Comparison of ENCODE assay signal across 21 cellular contexts in genomic region chr10:73584737-73585136, GRCh38. TPM values are rescaled to one million over a fixed set of nuclear protein-coding genes. Genes with fewer than 3 reads are reported as not detected.
DNase-seq lines count a peak whose midpoint lies in the region; ATAC-seq and TF ChIP-seq lines count a peak whose summit lies in the region.
"Had no signal": no experiment of that assay in that cellular context is flagged by ENCODE, and none has a peak within 500 bp of the region (broad histone marks: within the 10 kb centered on the region; RNA-seq: fewer than 3 reads in every experiment).

No MANE protein-coding gene starts in this region.

- no peaks in the 10 kb centered on the region for H3K4me1 Mint-ChIP-seq in activated CD4-positive, alpha-beta T cell treated with anti-CD3 and anti-CD28 coated beads, Interleukin-2, amount 10 ng/mL, durations not matched to agents 7 days and 5 days

- no peaks in the 10 kb centered on the region for H3K27me3 ChIP-seq in dorsolateral prefrontal cortex
- H3K27me3 ChIP-seq: vagina had no signal

- CTCF ChIA-PET in activated CD4-positive, alpha-beta T cell treated with anti-CD3 and anti-CD28 coated beads, Interleukin-2, amount 10 ng/mL, durations not matched to agents 7 days and 5 days (lab: Charles Lee): interaction anchor here (1.2 kb wide), 1 partner anchor 10 kb away, joined by 8 read pairs; no protein-coding TSS in a partner anchor

- peak; percentile 57 for DNase-seq in EL
- DNase-seq in LHCN-M2 (ENCODE audit: low read depth): peak; percentile 91
- no peak for DNase-seq in dorsolateral prefrontal cortex
- DNase-seq in renal cortical epithelial cell (ENCODE audit: low read depth): peak; percentile 67
- no peak for DNase-seq in NK-92 treated with Interleukin-12 subunit alpha and Interleukin-12 subunit beta, amount 100 ng/mL, for 24 hours (lab: John Stamatoyannopoulos, UW)
- no peak for DNase-seq in activated CD4-positive, alpha-beta T cell treated with anti-CD3 and anti-CD28 coated beads, Interleukin-2, amount 10 ng/mL, durations not matched to agents 7 days and 5 days
- no peak for DNase-seq in stimulated activated CD4-positive, alpha-beta T cell treated with anti-CD3 and anti-CD28 coated beads, Interleukin-2, amount 100 ng/mL, for 48 hours
- DNase-seq: activated CD4-positive, alpha-beta memory T cell treated with anti-CD3 and anti-CD28 coated beads for 36 hours; activated effector memory CD4-positive, alpha-beta T cell treated with Interleukin-2 at 50 U/mL for 16 hours; effector memory CD4-positive, alpha-beta T cell; GOT3; Karpas-422; kidney glomerular epithelial cell; NCI-H187 treated with DMSO at 0.1 percent for 48 hours; NCI-H82; SHP77 treated with DMSO at 0.1 percent for 48 hours; stimulated activated CD4-positive, alpha-beta T cell treated with anti-CD3 and anti-CD28 coated beads, Interleukin-2, amount 100 ng/mL, for 24 hours had no signal

- no peaks in the 10 kb centered on the region for H3K36me3 Mint-ChIP-seq in activated CD4-positive, alpha-beta T cell treated with anti-CD3 and anti-CD28 coated beads, Interleukin-2, amount 10 ng/mL, durations not matched to agents 7 days and 5 days (ENCODE audit: low read depth)
- H3K36me3 Mint-ChIP-seq: activated CD4-positive, alpha-beta memory T cell treated with anti-CD3 and anti-CD28 coated beads for 36 hours had no signal

- H3K27ac ChIP-seq in dorsolateral prefrontal cortex: peak overlapping the region in 55 of 59 donors; percentile 5 to 99 (median 94)
- H3K27ac ChIP-seq: HL-60, vagina had no signal

- ATAC-seq in HG03432 (IDR thresholded peaks at IDR 0.05; ENCODE audit: unreplicated experiment): no peak

- intact Hi-C loops in dorsolateral prefrontal cortex (cut with DNase I): loop anchor here in 1 of 2 donors (10.0 kb wide), 1 partner anchor 60 kb away; the partner anchor contains the start of gene MYOZ1

- H3K4me3 Mint-ChIP-seq in activated CD4-positive, alpha-beta T cell treated with anti-CD3 and anti-CD28 coated beads, Interleukin-2, amount 10 ng/mL, durations not matched to agents 7 days and 5 days: no peak overlapping the region
- H3K4me3 Mint-ChIP-seq: activated CD4-positive, alpha-beta memory T cell treated with anti-CD3 and anti-CD28 coated beads for 36 hours had no signal

- no peaks in the 10 kb centered on the region for H3K27me3 Mint-ChIP-seq in activated CD4-positive, alpha-beta T cell treated with anti-CD3 and anti-CD28 coated beads, Interleukin-2, amount 10 ng/mL, durations not matched to agents 7 days and 5 days
- H3K27me3 Mint-ChIP-seq: activated CD4-positive, alpha-beta memory T cell treated with anti-CD3 and anti-CD28 coated beads for 36 hours had no signal

- TF ChIP-seq CTCF in dorsolateral prefrontal cortex (IDR thresholded peaks at IDR 0.05 in 54 of 56, conservative IDR thresholded peaks at IDR 0.05 in 2 of 56; ENCODE audit: low read depth in 1 of 56, partially characterized antibody in 56 of 56): no peak

- no peak overlapping the region for H3K27ac Mint-ChIP-seq in activated CD4-positive, alpha-beta T cell treated with anti-CD3 and anti-CD28 coated beads, Interleukin-2, amount 10 ng/mL, durations not matched to agents 7 days and 5 days
- H3K27ac Mint-ChIP-seq: activated CD4-positive, alpha-beta memory T cell treated with anti-CD3 and anti-CD28 coated beads for 36 hours had no signal

- H3K9me3 Mint-ChIP-seq in activated CD4-positive, alpha-beta T cell treated with anti-CD3 and anti-CD28 coated beads, Interleukin-2, amount 10 ng/mL, durations not matched to agents 7 days and 5 days: peaks cover 3% of the 10 kb centered on the region

- POLR2A ChIA-PET in activated CD4-positive, alpha-beta T cell treated with anti-CD3 and anti-CD28 coated beads, Interleukin-2, amount 10 ng/mL, durations not matched to agents 7 days and 5 days (lab: Charles Lee): no interaction called here

- H3K4me3 ChIP-seq in dorsolateral prefrontal cortex: no peak overlapping the region
- H3K4me3 ChIP-seq: vagina had no signal

RNA-seq across cellular contexts. Expression of gene USP54, which starts 6.4 kb away (rescaled TPM):
- 19.2 and 43.2 TPM in 2 replicates for total RNA-seq in LHCN-M2 (2014; rRNA removed)
- 7.5 TPM for polyA plus RNA-seq in LHCN-M2 (2012)
- total RNA-seq in dorsolateral prefrontal cortex: 100 to 1,000 TPM in 119 of 120 experiments, 10 to 100 TPM in 1; 91.9 to 623 (median 231) TPM
- total RNA-seq in renal cortical epithelial cell: 46.7 and 61.1 TPM in 2 replicates
- 1 to 10 TPM; 2.6 to 2.7 TPM for total RNA-seq in activated CD4-positive, alpha-beta T cell treated with anti-CD3 and anti-CD28 coated beads, Interleukin-2, amount 10 ng/mL, durations not matched to agents 7 days and 5 days

RNA-seq across cellular contexts. Expression of gene MYOZ1, which starts 56.5 kb away (rescaled TPM):
- total RNA-seq in LHCN-M2 (2014; rRNA removed): not detected in 2 replicates
- 0.09 TPM for polyA plus RNA-seq in LHCN-M2 (2012)
- total RNA-seq in dorsolateral prefrontal cortex: 1 to 10 TPM in 52 of 120 experiments, under 1 TPM in 60, not detected in 8; 0.30 to 2.4 (median 0.94) TPM
- total RNA-seq in renal cortical epithelial cell: 0.87 and 1.0 TPM in 2 replicates
- total RNA-seq in activated CD4-positive, alpha-beta T cell treated with anti-CD3 and anti-CD28 coated beads, Interleukin-2, amount 10 ng/mL, durations not matched to agents 7 days and 5 days: not detected
- total RNA-seq: activated CD4-positive, alpha-beta memory T cell treated with anti-CD3 and anti-CD28 coated beads for 36 hours; pulmonary artery endothelial cell; vagina had no signal

Comparison
In these comparisons a context has a peak if more than half of its experiments do, and no peak if none do; other contexts are left out.
1. DNase-seq: peak in EL (single experiment), LHCN-M2 (single experiment) and renal cortical epithelial cell (single experiment); none in dorsolateral prefrontal cortex (0 of 10), NK-92 treated with Interleukin-12 subunit alpha and Interleukin-12 subunit beta, amount 100 ng/mL, for 24 hours (single experiment), activated CD4-positive, alpha-beta T cell treated with anti-CD3 and anti-CD28 coated beads, Interleukin-2, amount 10 ng/mL, durations not matched to agents 7 days and 5 days (single experiment) and stimulated activated CD4-positive, alpha-beta T cell treated with anti-CD3 and anti-CD28 coated beads, Interleukin-2, amount 100 ng/mL, for 48 hours (0 of 2).